ENCODE assay signal across 9 cellular contexts in the genomic region with DNA sequence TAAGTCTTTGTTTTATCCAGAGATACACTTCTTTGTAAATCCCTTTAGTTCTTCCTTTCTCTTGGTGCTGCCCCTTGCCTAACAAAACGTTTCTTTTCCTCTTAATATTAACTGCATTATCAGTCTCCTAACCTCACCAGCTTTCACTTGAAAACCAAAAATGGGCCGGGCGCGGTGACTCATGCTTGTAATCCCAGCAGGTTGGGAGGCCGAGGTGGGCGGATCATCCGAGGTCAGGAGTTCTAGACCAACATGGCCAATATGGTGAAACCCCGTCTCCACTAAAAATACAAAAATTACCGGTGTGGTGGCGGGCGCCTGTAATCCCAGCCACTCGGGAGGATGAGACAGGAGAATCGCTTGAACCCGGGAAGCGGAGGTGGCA.
DNase-seq lines count a peak whose midpoint lies in the region; ATAC-seq and TF ChIP-seq lines count a peak whose summit lies in the region.
"Had no signal": no experiment of that assay in that cellular context is flagged by ENCODE, and none has a peak within 500 bp of the region (broad histone marks: within the 10 kb centered on the region; RNA-seq: fewer than 3 reads in every experiment).

No MANE protein-coding gene starts in this region.

- TF ChIP-seq POLR2A in tibial nerve (IDR thresholded peaks at IDR 0.05) = no peak

- intact Hi-C loops in natural killer cell (cut with micrococcal nuclease) = no loop called here

- no peaks in the 10 kb centered on the region for H3K36me3 Mint-ChIP-seq in natural killer cell

- WGBS in tibial nerve, 2 donors = 72 to 73% methylated on average over 15 of the region's 15 CpGs

- H3K4me3 ChIP-seq in tibial nerve = no peak overlapping the region

- H3K4me1 ChIP-seq in tibial nerve = peaks cover 0 to 4% (median 0%) of the 10 kb centered on the region in 4 donors

- TF ChIP-seq EP300 in tibial nerve (IDR thresholded peaks at IDR 0.05) = no peak

- no peak for TF ChIP-seq CTCF in tibial nerve (IDR thresholded peaks at IDR 0.05)
- no peak for TF ChIP-seq CTCF in natural killer cell (IDR thresholded peaks at IDR 0.05)

- H3K4me3 Mint-ChIP-seq in natural killer cell = no peak overlapping the region

- H3K4me1 Mint-ChIP-seq in natural killer cell = no peaks in the 10 kb centered on the region

- DNase-seq in OCI-M2 (lab: John Stamatoyannopoulos, UW; ENCODE audit: unreplicated experiment) = peak; percentile 69
- peak; percentile 40 for DNase-seq in mucosa of gallbladder (ENCODE audit: low spot score)
- DNase-seq in NCI-H510A (lab: John Stamatoyannopoulos, UW) = no peak
- no peak for DNase-seq in tibial nerve (ENCODE audit: low spot score in 2 of 2)
- DNase-seq in natural killer cell = no peak
- DNase-seq: NCI-H187 treated with DMSO at 0.1 percent for 48 hours had no signal

- peaks cover 0 to 3% of the 10 kb centered on the region in 2 donors for H3K9me3 Mint-ChIP-seq in natural killer cell

- H3K36me3 ChIP-seq in tibial nerve = no peaks in the 10 kb centered on the region
- H3K36me3 ChIP-seq: neutrophil had no signal

- no peaks in the 10 kb centered on the region for H3K27me3 ChIP-seq in tibial nerve
- H3K27me3 ChIP-seq: neutrophil had no signal

- no peak overlapping the region for H3K27ac Mint-ChIP-seq in natural killer cell

- H3K27ac ChIP-seq in tibial nerve = no peak overlapping the region
- H3K27ac ChIP-seq: neutrophil had no signal

- ATAC-seq in GM19025 (IDR thresholded peaks at IDR 0.05; ENCODE audit: low read depth, unreplicated experiment) (peak; percentile 23), HG02798 (IDR thresholded peaks at IDR 0.05; ENCODE audit: poor library complexity, unreplicated experiment) (peak; percentile 29), natural killer cell (no peak)

- no peaks in the 10 kb centered on the region for H3K27me3 Mint-ChIP-seq in natural killer cell (ENCODE audit: low read depth in 2 of 2)

- no peaks in the 10 kb centered on the region for H3K9me3 ChIP-seq in tibial nerve
- H3K9me3 ChIP-seq: neutrophil had no signal

Comparison
In these comparisons a context has a peak if more than half of its experiments do, and no peak if none do; other contexts are left out.
1. ATAC-seq: peak in GM19025 (single experiment) and HG02798 (single experiment); none in natural killer cell (0 of 3).
2. DNase-seq: peak in OCI-M2 (single experiment) and mucosa of gallbladder (single experiment); none in NCI-H510A (single experiment), tibial nerve (0 of 2) and natural killer cell (single experiment).